ENCODE assay signal across 11 cellular contexts in the genomic region with DNA sequence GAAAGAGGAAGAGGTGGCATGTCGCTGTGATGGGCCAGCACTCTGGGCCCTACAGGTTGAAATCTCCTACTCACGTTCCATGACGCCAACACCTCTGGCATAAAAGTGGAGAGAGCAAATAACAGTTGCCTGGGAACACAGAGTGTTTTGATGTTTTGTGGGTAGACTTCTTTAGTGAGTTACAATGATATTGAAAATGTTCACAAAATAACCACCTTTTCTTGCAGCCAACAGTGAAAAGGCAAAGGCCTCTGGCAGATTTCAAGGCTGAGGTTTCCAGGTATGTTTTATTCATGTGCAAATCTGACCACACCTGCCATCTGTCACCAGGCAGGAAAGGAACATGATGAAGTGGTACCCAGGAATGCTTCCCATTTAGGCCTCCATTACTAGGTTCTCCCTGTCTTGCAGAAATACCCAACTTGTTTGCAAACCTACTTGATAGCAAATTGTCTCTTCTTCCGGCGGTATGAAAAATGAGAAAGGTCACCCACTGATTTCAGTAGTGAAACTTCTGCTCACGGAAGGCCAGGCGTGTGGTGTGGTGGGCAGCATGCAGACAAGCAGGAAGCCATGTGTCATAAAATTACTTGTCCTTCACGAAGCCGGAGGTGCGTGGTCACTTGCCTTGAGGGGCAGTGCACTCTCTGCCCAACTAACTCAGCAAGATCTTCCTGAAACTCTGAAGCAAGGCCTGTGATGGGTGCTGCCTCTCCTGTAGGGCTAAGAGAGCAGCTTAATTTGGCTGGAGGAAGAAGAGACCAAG.
A peak's percentile ranks its signal among the peaks of the same experiment; 100 is the strongest.
DNase-seq lines count a peak whose midpoint lies in the region; ATAC-seq and TF ChIP-seq lines count a peak whose summit lies in the region.
"Had no signal": no experiment of that assay in that cellular context is flagged by ENCODE, and none has a peak within 500 bp of the region (broad histone marks: within the 10 kb centered on the region; RNA-seq: fewer than 3 reads in every experiment).

No MANE protein-coding gene starts in this region.

- no peak overlapping the region for H3K4me3 ChIP-seq in neural progenitor cell

- H3K9me3 ChIP-seq in neural progenitor cell (ENCODE audit: low read depth) = no peaks in the 10 kb centered on the region

- no peaks in the 10 kb centered on the region for H3K36me3 ChIP-seq in neural progenitor cell

- H3K27me3 ChIP-seq in neural progenitor cell = no peaks in the 10 kb centered on the region

- H3K9me3 Mint-ChIP-seq in neural progenitor cell = no peaks in the 10 kb centered on the region
- H3K9me3 Mint-ChIP-seq: CD8-positive, alpha-beta T cell had no signal

- no peaks in the 10 kb centered on the region for H4K20me1 ChIP-seq in neural progenitor cell (ENCODE audit: low read depth)

- H2AFZ ChIP-seq in neural progenitor cell (replicated peaks) = no peak overlapping the region

- peaks cover 13% of the 10 kb centered on the region for H3K4me1 Mint-ChIP-seq in neural progenitor cell

- H3K36me3 Mint-ChIP-seq in neural progenitor cell = no peaks in the 10 kb centered on the region
- H3K36me3 Mint-ChIP-seq: CD8-positive, alpha-beta T cell had no signal

- no peak for TF ChIP-seq CTCF in neural progenitor cell (IDR thresholded peaks at IDR 0.05)

- no peak overlapping the region for H3K4me2 ChIP-seq in neural progenitor cell

- no peaks in the 10 kb centered on the region for H3K4me1 ChIP-seq in neural progenitor cell

- no peak overlapping the region for H3K27ac ChIP-seq in neural progenitor cell

- no peaks in the 10 kb centered on the region for H3K79me2 ChIP-seq in neural progenitor cell (ENCODE audit: low read depth)

- no peak overlapping the region for H3K4me3 Mint-ChIP-seq in neural progenitor cell
- H3K4me3 Mint-ChIP-seq: CD8-positive, alpha-beta T cell had no signal

- DNase-seq in stimulated activated CD4-positive, alpha-beta T cell treated with anti-CD3 and anti-CD28 coated beads, Interleukin-1b, Interleukin-23, amount 100 ng/mL, for 48 hours = peak; percentile 20
- DNase-seq in stimulated activated CD4-positive, alpha-beta T cell treated with anti-CD3 and anti-CD28 coated beads, Interleukin-12 subunit alpha, Interleukin-12 subunit beta, amount 100 ng/mL, for 4 hours = no peak
- peak; percentile 57 for DNase-seq in NCI-H2107 (lab: John Stamatoyannopoulos, UW)
- no peak for DNase-seq in neural progenitor cell (ENCODE audit: low spot score)
- DNase-seq in NCI-H1436 treated with DMSO at 0.1 percent for 48 hours (lab: John Stamatoyannopoulos, UW) = no peak
- no peak for DNase-seq in cerebellum (ENCODE audit: low spot score)
- DNase-seq: CD8-positive, alpha-beta T cell; NCI-H226 had no signal

- H3K27ac Mint-ChIP-seq in neural progenitor cell = no peak overlapping the region
- H3K27ac Mint-ChIP-seq: CD8-positive, alpha-beta T cell had no signal

- H3F3A ChIP-seq in neural progenitor cell (ENCODE audit: low read depth) = no peaks in the 10 kb centered on the region

- H3K9ac ChIP-seq in neural progenitor cell = no peak overlapping the region

- H3K27me3 Mint-ChIP-seq in neural progenitor cell (ENCODE audit: insufficient read depth, low read depth) = peaks cover 2% of the 10 kb centered on the region

- ATAC-seq in HG02678 (IDR thresholded peaks at IDR 0.05; ENCODE audit: unreplicated experiment) (peak; percentile 65), GM18873 (IDR thresholded peaks at IDR 0.05; ENCODE audit: low FRiP score, unreplicated experiment) (no peak)
- ATAC-seq: CD8-positive, alpha-beta T cell; HCT116 had no signal

Comparison
In these comparisons a context has a peak if more than half of its experiments do, and no peak if none do; other contexts are left out.
1. DNase-seq: peak in stimulated activated CD4-positive, alpha-beta T cell treated with anti-CD3 and anti-CD28 coated beads, Interleukin-1b, Interleukin-23, amount 100 ng/mL, for 48 hours (single experiment) and NCI-H2107 (single experiment); none in stimulated activated CD4-positive, alpha-beta T cell treated with anti-CD3 and anti-CD28 coated beads, Interleukin-12 subunit alpha, Interleukin-12 subunit beta, amount 100 ng/mL, for 4 hours (single experiment), neural progenitor cell (single experiment), NCI-H1436 treated with DMSO at 0.1 percent for 48 hours (single experiment) and cerebellum (single experiment).